8 cellular contexts compared by ENCODE assay signal in genomic region chr6:37433657-37434271, GRCh38. TPM values are rescaled to one million over a fixed set of nuclear protein-coding genes. Genes with fewer than 3 reads are reported as not detected.
DNase-seq lines count a peak whose midpoint lies in the region; ATAC-seq and TF ChIP-seq lines count a peak whose summit lies in the region.

No MANE protein-coding gene starts in this region.

- peak overlapping the region; percentile 95 for H3K4me3 Mint-ChIP-seq in activated naive CD8-positive, alpha-beta T cell treated with anti-CD3 and anti-CD28 coated beads for 36 hours

- peaks cover 9% of the 10 kb centered on the region for H3K36me3 Mint-ChIP-seq in activated naive CD8-positive, alpha-beta T cell treated with anti-CD3 and anti-CD28 coated beads for 36 hours

- H3K27me3 ChIP-seq in PC-3 (ENCODE audit: low read length), result no peaks in the 10 kb centered on the region
- no peaks in the 10 kb centered on the region for H3K27me3 ChIP-seq in iPS-15b (ENCODE audit: control insufficient read depth, insufficient read depth, low read length)

- H3K27ac ChIP-seq in PC-3 (ENCODE audit: low read length), result no peak overlapping the region

- peaks cover 20% of the 10 kb centered on the region; the same call in 1 of the 2 replicates for H3K36me3 ChIP-seq in PC-3 (ENCODE audit: low read depth, low read length)
- H3K36me3 ChIP-seq in iPS-15b (ENCODE audit: control insufficient read depth, insufficient read depth, low read length), result peaks cover 4% of the 10 kb centered on the region

- CTCF ChIA-PET in PC-3 (lab: Charles Lee), result no interaction called here

- H3K4me1 Mint-ChIP-seq in activated naive CD8-positive, alpha-beta T cell treated with anti-CD3 and anti-CD28 coated beads for 36 hours, result peaks cover 35% of the 10 kb centered on the region

- DNase-seq in SIG-M5 treated with dmso at 0.1 percent for 504 hours (lab: John Stamatoyannopoulos, UW; ENCODE audit: unreplicated experiment) (peak; percentile 2), SIG-M5 (lab: John Stamatoyannopoulos, UW) (no peak), PC-3 (no peak), NCI-H524 (lab: John Stamatoyannopoulos, UW) (no peak)
- DNase-seq in activated naive CD8-positive, alpha-beta T cell treated with anti-CD3 and anti-CD28 coated beads for 36 hours, result peak; percentile 46
- peak; percentile 37 to 51 (median 40) for DNase-seq in stimulated activated CD4-positive, alpha-beta T cell treated with anti-CD3 and anti-CD28 coated beads, Interleukin-12 subunit alpha, Interleukin-12 subunit beta, amount 100 ng/mL, for 48 hours (ENCODE audit: low read depth in 2 of 3, low spot score in 1 of 3)

- BruUV-seq in PC-3 (replicated peaks; lab: Mats Ljungman, UMichigan), result TSS peak; percentile 41

- H3K79me2 ChIP-seq in PC-3 (ENCODE audit: low read length), result peaks cover 28% of the 10 kb centered on the region

- peak overlapping the region; percentile 99 for H2AFZ ChIP-seq in PC-3 (ENCODE audit: low read length)

- peak; percentile 25 for ATAC-seq in HG02943 (IDR thresholded peaks at IDR 0.05; ENCODE audit: low read depth, unreplicated experiment)
- ATAC-seq in PC-3, result peak; percentile 44

- intact Hi-C loops in PC-3 (cut with micrococcal nuclease), result loop anchor here (10.0 kb wide), 1 partner anchor 109 kb away; no protein-coding TSS in a partner anchor

- H3K4me2 ChIP-seq in PC-3 (ENCODE audit: low read length), result peak overlapping the region; percentile 97

- H3K9me3 Mint-ChIP-seq in activated naive CD8-positive, alpha-beta T cell treated with anti-CD3 and anti-CD28 coated beads for 36 hours, result no peaks in the 10 kb centered on the region

- no peaks in the 10 kb centered on the region for H3K27me3 Mint-ChIP-seq in activated naive CD8-positive, alpha-beta T cell treated with anti-CD3 and anti-CD28 coated beads for 36 hours

- H3K4me3 ChIP-seq in PC-3 (ENCODE audit: low read length) (peak overlapping the region; percentile 84), iPS-15b (ENCODE audit: low read depth, low read length) (peak overlapping the region; percentile 57)

- H3F3A ChIP-seq in PC-3 (ENCODE audit: low read length, unreplicated experiment), result no peaks in the 10 kb centered on the region

- H3K9ac ChIP-seq in PC-3 (ENCODE audit: low read length) (peak overlapping the region; percentile 75), iPS-15b (ENCODE audit: low read depth, low read length) (peak overlapping the region; percentile 79)

- H3K9me3 ChIP-seq in PC-3 (ENCODE audit: low read length) (no peaks in the 10 kb centered on the region), iPS-15b (ENCODE audit: control insufficient read depth, insufficient read depth, low read length) (no peaks in the 10 kb centered on the region)

- POLR2A ChIA-PET in PC-3 (lab: Charles Lee; ENCODE audit: unreplicated experiment), result interaction anchor here (0.7 kb wide), 1 partner anchor 78 kb away, joined by 3 read pairs; no protein-coding TSS in a partner anchor

- H3K4me1 ChIP-seq in PC-3 (ENCODE audit: insufficient read depth, low read length), result peaks cover 23% of the 10 kb centered on the region
- H3K4me1 ChIP-seq in iPS-15b (ENCODE audit: control insufficient read depth, insufficient read depth, low read length), result no peaks in the 10 kb centered on the region

- H4K20me1 ChIP-seq in PC-3 (ENCODE audit: low read length), result no peaks in the 10 kb centered on the region

- H3K9me2 ChIP-seq in PC-3 (replicated peaks; ENCODE audit: low read length), result no peaks in the 10 kb centered on the region

- H3K27ac Mint-ChIP-seq in activated naive CD8-positive, alpha-beta T cell treated with anti-CD3 and anti-CD28 coated beads for 36 hours, result peak overlapping the region; percentile 98

- no peak for TF ChIP-seq CTCF in PC-3 (conservative IDR thresholded peaks at IDR 0.05; ENCODE audit: low read depth, low read length)

RNA-seq across cellular contexts. Expression of gene CMTR1, which starts 0.7 kb away (rescaled TPM):
- total RNA-seq in PC-3 (2014; rRNA removed), result 36.4 and 41.9 TPM in 2 replicates
- total RNA-seq in activated naive CD8-positive, alpha-beta T cell treated with anti-CD3 and anti-CD28 coated beads for 36 hours, result 10 to 100 TPM; 53.3 to 55.2 TPM

Comparison
In these comparisons a context has a peak if more than half of its experiments do, and no peak if none do; other contexts are left out.
1. DNase-seq: peak in SIG-M5 treated with dmso at 0.1 percent for 504 hours (single experiment), activated naive CD8-positive, alpha-beta T cell treated with anti-CD3 and anti-CD28 coated beads for 36 hours (single experiment) and stimulated activated CD4-positive, alpha-beta T cell treated with anti-CD3 and anti-CD28 coated beads, Interleukin-12 subunit alpha, Interleukin-12 subunit beta, amount 100 ng/mL, for 48 hours (3 of 3); none in SIG-M5 (single experiment), PC-3 (single experiment) and NCI-H524 (0 of 2).